7 cellular contexts compared by ENCODE assay signal in the genomic region with DNA sequence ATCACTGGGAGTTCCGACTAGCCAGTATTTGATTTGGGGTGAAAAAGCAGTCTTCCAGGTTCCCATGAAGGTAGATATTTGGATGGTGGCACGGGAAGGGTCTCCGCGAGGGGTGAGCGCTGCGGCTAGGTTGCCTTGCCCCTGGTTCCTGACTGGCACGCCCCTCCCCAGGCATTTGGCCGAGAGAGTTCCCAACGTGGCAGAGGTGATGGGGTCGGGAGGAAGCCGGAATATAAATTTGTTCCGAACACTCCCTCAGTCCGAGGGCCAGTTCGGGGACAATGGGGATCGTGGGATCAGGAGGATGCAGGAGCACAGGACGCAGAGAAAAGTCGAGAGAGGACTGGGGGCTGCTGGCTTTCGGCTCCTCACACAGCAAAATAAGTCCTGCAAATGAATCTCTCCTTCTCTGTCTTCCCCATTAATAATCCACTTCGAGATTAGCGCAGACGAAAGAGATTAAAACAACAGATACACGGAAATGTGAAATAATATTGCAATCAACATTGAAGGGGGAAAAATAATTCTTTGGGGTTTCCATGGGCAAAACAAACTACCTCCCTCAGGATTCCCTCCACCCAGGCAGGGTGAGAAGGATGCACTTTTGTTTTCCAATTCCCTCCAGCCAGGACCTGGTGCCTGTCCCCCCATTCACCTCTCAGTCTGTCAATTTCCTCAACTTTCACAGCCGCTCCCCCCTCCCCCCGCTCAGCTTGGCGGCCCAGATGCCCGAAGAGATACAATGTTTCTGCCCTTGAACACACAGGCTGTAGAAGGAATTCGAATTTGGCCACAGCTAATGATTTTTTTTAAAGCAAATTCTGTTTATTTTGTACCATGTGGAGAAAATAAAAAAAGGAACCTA. TPM values are rescaled to one million over a fixed set of nuclear protein-coding genes. Genes with fewer than 3 reads are reported as not detected.
DNase-seq lines count a peak whose midpoint lies in the region; ATAC-seq and TF ChIP-seq lines count a peak whose summit lies in the region.

No MANE protein-coding gene starts in this region.

- DNase-seq in Karpas-422 = peak; percentile 56
- DNase-seq in activated CD8-positive, alpha-beta T cell treated with anti-CD3 and anti-CD28 coated beads, Interleukin-2, amount 10 ng/mL, durations not matched to agents 7 days and 5 days = peak; percentile 23
- no peak for DNase-seq in hepatocyte (ENCODE audit: low spot score)
- DNase-seq in stimulated activated CD8-positive, alpha-beta memory T cell treated with anti-CD3 and anti-CD28 coated beads, Interleukin-4, amount 100 ng/mL, for 48 hours = no peak
- DNase-seq in NCI-H146 treated with DMSO at 0.1 percent for 48 hours (lab: John Stamatoyannopoulos, UW; ENCODE audit: unreplicated experiment) = no peak

- H3K9me3 Mint-ChIP-seq in activated CD8-positive, alpha-beta T cell treated with anti-CD3 and anti-CD28 coated beads, Interleukin-2, amount 10 ng/mL, durations not matched to agents 7 days and 5 days (ENCODE audit: insufficient read depth) = no peaks in the 10 kb centered on the region

- POLR2A ChIA-PET in activated CD8-positive, alpha-beta T cell treated with anti-CD3 and anti-CD28 coated beads, Interleukin-2, amount 10 ng/mL, durations not matched to agents 7 days and 5 days (lab: Charles Lee) = interaction anchor here (0.8 kb wide), 1 partner anchor 44 kb away, joined by 4 read pairs; no protein-coding TSS in a partner anchor

- H2AFZ ChIP-seq in Karpas-422 (ENCODE audit: low read length) (peak overlapping the region; percentile 54), hepatocyte (peak overlapping the region; percentile 35)

- no peaks in the 10 kb centered on the region for H3K27me3 ChIP-seq in Karpas-422 (ENCODE audit: low read length)
- H3K27me3 ChIP-seq in hepatocyte = peaks cover 73% of the 10 kb centered on the region
- H3K27me3 ChIP-seq in skeletal muscle satellite cell (ENCODE audit: control insufficient read depth, insufficient read depth, low read length) = no peaks in the 10 kb centered on the region

- H3K36me3 ChIP-seq in Karpas-422 (ENCODE audit: insufficient read depth, low read length) = no peaks in the 10 kb centered on the region
- H3K36me3 ChIP-seq in hepatocyte (replicated peaks; ENCODE audit: insufficient read depth, low read depth) = no peaks in the 10 kb centered on the region
- no peaks in the 10 kb centered on the region for H3K36me3 ChIP-seq in skeletal muscle satellite cell (ENCODE audit: insufficient read depth, low read length)

- peak overlapping the region; percentile 78 for H3K4me3 Mint-ChIP-seq in activated CD8-positive, alpha-beta T cell treated with anti-CD3 and anti-CD28 coated beads, Interleukin-2, amount 10 ng/mL, durations not matched to agents 7 days and 5 days

- ATAC-seq in activated CD8-positive, alpha-beta T cell treated with anti-CD3 and anti-CD28 coated beads, Interleukin-2, amount 10 ng/mL, durations not matched to agents 7 days and 5 days = no peak
- ATAC-seq in HG03521 (IDR thresholded peaks at IDR 0.05; ENCODE audit: unreplicated experiment) = no peak

- H3K9me3 ChIP-seq in Karpas-422 (ENCODE audit: low read length) (no peaks in the 10 kb centered on the region), hepatocyte (ENCODE audit: low read depth) (no peaks in the 10 kb centered on the region), skeletal muscle satellite cell (replicated peaks; ENCODE audit: low read length) (no peaks in the 10 kb centered on the region)

- H3K36me3 Mint-ChIP-seq in activated CD8-positive, alpha-beta T cell treated with anti-CD3 and anti-CD28 coated beads, Interleukin-2, amount 10 ng/mL, durations not matched to agents 7 days and 5 days (ENCODE audit: low read depth) = no peaks in the 10 kb centered on the region

- H3K27me3 Mint-ChIP-seq in activated CD8-positive, alpha-beta T cell treated with anti-CD3 and anti-CD28 coated beads, Interleukin-2, amount 10 ng/mL, durations not matched to agents 7 days and 5 days (ENCODE audit: low read depth) = peaks cover 46% of the 10 kb centered on the region

- H3K9me2 ChIP-seq in Karpas-422 (replicated peaks; ENCODE audit: insufficient read depth, low read length) = no peaks in the 10 kb centered on the region
- H3K9me2 ChIP-seq in hepatocyte (replicated peaks; ENCODE audit: insufficient read depth) = no peaks in the 10 kb centered on the region

- peak overlapping the region; percentile 99 for H3K4me2 ChIP-seq in Karpas-422 (ENCODE audit: low read depth, low read length, poor library complexity, severe bottlenecking)
- H3K4me2 ChIP-seq in hepatocyte = peak overlapping the region; percentile 78
- peak overlapping the region; percentile 96 for H3K4me2 ChIP-seq in skeletal muscle satellite cell (ENCODE audit: low read length)

- no peak for TF ChIP-seq CTCF in hepatocyte (IDR thresholded peaks at IDR 0.05; ENCODE audit: poor library complexity)

- CTCF ChIA-PET in activated CD8-positive, alpha-beta T cell treated with anti-CD3 and anti-CD28 coated beads, Interleukin-2, amount 10 ng/mL, durations not matched to agents 7 days and 5 days (lab: Charles Lee) = interaction anchor here (0.9 kb wide), 1 partner anchor 11 kb away, joined by 3 read pairs; no protein-coding TSS in a partner anchor

- peaks cover 22% of the 10 kb centered on the region for H3K4me1 Mint-ChIP-seq in activated CD8-positive, alpha-beta T cell treated with anti-CD3 and anti-CD28 coated beads, Interleukin-2, amount 10 ng/mL, durations not matched to agents 7 days and 5 days (ENCODE audit: low read depth)

- 8% methylated on average over 27 of the region's 27 CpGs for WGBS in hepatocyte (ENCODE audit: low lambda C conversion rate, missing lambda C conversion rate)

- H3K4me1 ChIP-seq in Karpas-422 (ENCODE audit: low read length) (peaks cover 61% of the 10 kb centered on the region), hepatocyte (ENCODE audit: insufficient read depth) (no peaks in the 10 kb centered on the region), skeletal muscle satellite cell (ENCODE audit: control insufficient read depth, insufficient read depth, low read length) (peaks cover 39% of the 10 kb centered on the region)

- H3K9ac ChIP-seq in Karpas-422 (ENCODE audit: low read length) = peak overlapping the region; percentile 81
- H3K9ac ChIP-seq in skeletal muscle satellite cell (ENCODE audit: low read depth, low read length) = peak overlapping the region; percentile 86

- peak overlapping the region; percentile 85 for H3K4me3 ChIP-seq in Karpas-422 (ENCODE audit: low read length)
- H3K4me3 ChIP-seq in hepatocyte = peak overlapping the region; percentile 50
- peak overlapping the region; percentile 78 for H3K4me3 ChIP-seq in skeletal muscle satellite cell (ENCODE audit: low read length)

- H4K20me1 ChIP-seq in Karpas-422 (ENCODE audit: insufficient read depth, low read depth, low read length) (no peaks in the 10 kb centered on the region), hepatocyte (ENCODE audit: insufficient read depth, poor library complexity, severe bottlenecking) (no peaks in the 10 kb centered on the region)

- no peak overlapping the region for H3K27ac Mint-ChIP-seq in activated CD8-positive, alpha-beta T cell treated with anti-CD3 and anti-CD28 coated beads, Interleukin-2, amount 10 ng/mL, durations not matched to agents 7 days and 5 days

- H3K79me2 ChIP-seq in Karpas-422 (ENCODE audit: low read length) = no peaks in the 10 kb centered on the region
- peaks cover 18% of the 10 kb centered on the region for H3K79me2 ChIP-seq in hepatocyte

- no peak overlapping the region for H3K27ac ChIP-seq in Karpas-422 (ENCODE audit: low read length)
- peak overlapping the region; percentile 78 for H3K27ac ChIP-seq in hepatocyte

RNA-seq across cellular contexts. Expression of a gene that starts 3.1 kb away (rescaled TPM):
- 15.3 and 29.4 TPM in 2 replicates for total RNA-seq in Karpas-422 (2014; rRNA removed; shearing (Covaris generic); ENCODE audit: low replicate concordance)
- total RNA-seq in activated CD8-positive, alpha-beta T cell treated with anti-CD3 and anti-CD28 coated beads, Interleukin-2, amount 10 ng/mL, durations not matched to agents 7 days and 5 days = 1 to 10 TPM; 4.0 to 5.7 TPM
- 35.5 and 38.8 TPM in 2 replicates for total RNA-seq in hepatocyte
- 17.2 and 17.8 TPM in 2 replicates for polyA plus RNA-seq in hepatocyte
- total RNA-seq in skeletal muscle satellite cell (2012; rRNA removed) = 57.8 and 63.1 TPM in 2 replicates

Comparison
In these comparisons a context has a peak if more than half of its experiments do, and no peak if none do; other contexts are left out.
1. DNase-seq: peak in Karpas-422 (single experiment) and activated CD8-positive, alpha-beta T cell treated with anti-CD3 and anti-CD28 coated beads, Interleukin-2, amount 10 ng/mL, durations not matched to agents 7 days and 5 days (single experiment); none in hepatocyte (single experiment), stimulated activated CD8-positive, alpha-beta memory T cell treated with anti-CD3 and anti-CD28 coated beads, Interleukin-4, amount 100 ng/mL, for 48 hours (single experiment) and NCI-H146 treated with DMSO at 0.1 percent for 48 hours (single experiment).
2. Peak in every context shown above with its lines, with median percentiles within 50 percentile points of each other: H3K4me2 ChIP-seq and H3K4me3 ChIP-seq.